Comparison of ENCODE assay signal across 22 cellular contexts in the genomic region with DNA sequence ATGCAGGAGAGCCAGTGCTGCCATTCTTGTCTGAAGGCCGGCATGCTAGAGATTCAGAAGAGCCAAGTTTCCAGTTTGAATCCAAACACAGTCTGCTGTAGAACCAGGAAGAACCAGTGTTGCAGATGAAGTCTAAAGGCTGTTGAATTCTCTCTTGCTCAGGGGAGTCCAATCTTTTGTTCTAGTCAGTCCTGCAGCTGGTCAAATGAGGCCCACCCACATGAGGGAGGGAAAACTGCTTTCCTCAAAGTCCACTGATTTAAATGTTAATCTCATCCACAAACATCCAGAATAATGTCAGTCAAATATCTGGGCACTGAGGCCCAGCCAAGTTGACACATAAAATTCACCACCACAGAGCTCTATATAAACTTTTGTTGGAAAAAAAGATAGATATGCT.
DNase-seq lines count a peak whose midpoint lies in the region; ATAC-seq, FAIRE-seq and TF ChIP-seq lines count a peak whose summit lies in the region.
"Had no signal": no experiment of that assay in that cellular context is flagged by ENCODE, and none has a peak within 500 bp of the region (broad histone marks: within the 10 kb centered on the region; RNA-seq: fewer than 3 reads in every experiment).

No MANE protein-coding gene starts in this region.

- TF ChIP-seq EP300 in HepG2 (IDR thresholded peaks at IDR 0.05; ENCODE audit: low read depth in 2 of 2, low read length in 2 of 2) (no peak), HepG2 (CRISPR knock-in tag; IDR thresholded peaks at IDR 0.05; ENCODE audit: borderline replicate concordance) (no peak)

- no peak for TF ChIP-seq RAD21 in HepG2 (CRISPR knock-in tag; IDR thresholded peaks at IDR 0.05)

- H2AFZ ChIP-seq in HepG2 (ENCODE audit: low read length), result no peak overlapping the region
- H2AFZ ChIP-seq: GM23338 had no signal

- TF ChIP-seq CTCF in cardiac muscle cell (IDR thresholded peaks at IDR 0.05; ENCODE audit: low read depth, low read length) (no peak), HepG2 (CRISPR knock-in tag; IDR thresholded peaks at IDR 0.05) (no peak), right lobe of liver (IDR thresholded peaks at IDR 0.05) (no peak), fibroblast of the aortic adventitia (IDR thresholded peaks at IDR 0.05; ENCODE audit: insufficient read depth, low read length) (no peak), tibial artery (IDR thresholded peaks at IDR 0.05) (no peak)

- no peaks in the 10 kb centered on the region for H3K9me3 ChIP-seq in cardiac muscle cell (ENCODE audit: low read depth)
- H3K9me3 ChIP-seq in HepG2 (ENCODE audit: low read length), result no peaks in the 10 kb centered on the region
- no peaks in the 10 kb centered on the region for H3K9me3 ChIP-seq in right lobe of liver
- no peaks in the 10 kb centered on the region for H3K9me3 ChIP-seq in tibial artery
- H3K9me3 ChIP-seq: A549 had no signal

- DNase-seq in cardiac muscle cell (ENCODE audit: low read depth in 1 of 2, low spot score in 1 of 2) (no peak), Right ventricle myocardium inferior (ENCODE audit: missing footprints) (no peak), HepG2 (ENCODE audit: low spot score) (peak; percentile 9), right lobe of liver (no peak), fibroblast of the aortic adventitia (ENCODE audit: low read depth) (peak; percentile 21), tibial artery (no peak), SIG-M5 treated with dmso at 0.1 percent for 504 hours (lab: John Stamatoyannopoulos, UW; ENCODE audit: unreplicated experiment) (no peak), amniotic stem cell (lab: John Stamatoyannopoulos, UW) (no peak)
- DNase-seq: AML-193; CD4-positive, alpha-beta T cell; DMS153; DMS79; GDM1; HCEC 1CT had no signal

- CTCF ChIA-PET in HepG2 (lab: Yijun Ruan, JAX; ENCODE audit: low intra/inter-chr PET ratio, low total read pairs), result no interaction called here

- peak overlapping the region; percentile 65 for H3K27ac ChIP-seq in cardiac muscle cell
- H3K27ac ChIP-seq in HepG2 (ENCODE audit: extremely low read length, insufficient read depth, low read length), result no peak overlapping the region
- no peak overlapping the region for H3K27ac ChIP-seq in right lobe of liver
- peak overlapping the region; percentile 59 to 77 for H3K27ac ChIP-seq in tibial artery
- H3K27ac ChIP-seq: 22Rv1, A549, C4-2B had no signal

- no TSS peak for BruUV-seq in HepG2 (replicated peaks; lab: Mats Ljungman, UMichigan)

- intact Hi-C loops in Right ventricle myocardium inferior (cut with DNase I), result no loop called here
- intact Hi-C loops in HepG2 (cut with micrococcal nuclease; ENCODE audit: unreplicated experiment), result no loop called here
- intact Hi-C loops in right lobe of liver (cut with DNase I), result no loop called here
- intact Hi-C loops in tibial artery (cut with DNase I; ENCODE audit: low total_unique reads), result no loop called here

- in situ Hi-C loops in HepG2 (cut with HindIII; ENCODE audit: extremely low pct_ligation_motif_present, low pct_unique_long_range_greater_than_20kb), result no loop called here

- no peak overlapping the region for H3K4me3 ChIP-seq in cardiac muscle cell
- H3K4me3 ChIP-seq in HepG2 (replicated peaks in 1 of 3; ENCODE audit: insufficient read depth in 1 of 3, low read depth in 2 of 3, low read length in 3 of 3), result no peak overlapping the region
- no peak overlapping the region for H3K4me3 ChIP-seq in right lobe of liver
- no peak overlapping the region for H3K4me3 ChIP-seq in fibroblast of the aortic adventitia (ENCODE audit: low read depth, low read length)
- H3K4me3 ChIP-seq in tibial artery, result no peak overlapping the region
- H3K4me3 ChIP-seq: A549, GM23338 had no signal

- WGBS in HepG2 (ENCODE audit: low lambda C conversion rate), result 70% methylated on average over 1 of the region's 1 CpG
- WGBS in right lobe of liver (ENCODE audit: insufficient coverage, low coverage, low lambda C conversion rate, missing lambda C conversion rate), result 86% methylated on average over 1 of the region's 1 CpG

- no peaks in the 10 kb centered on the region for H3K27me3 ChIP-seq in cardiac muscle cell
- H3K27me3 ChIP-seq in HepG2 (ENCODE audit: control insufficient read depth in 1 of 2, insufficient read depth in 2 of 2, low read length in 2 of 2), result no peaks in the 10 kb centered on the region
- H3K27me3 ChIP-seq in right lobe of liver, result no peaks in the 10 kb centered on the region
- no peaks in the 10 kb centered on the region for H3K27me3 ChIP-seq in tibial artery

- H3K4me1 ChIP-seq in cardiac muscle cell (ENCODE audit: low read depth), result peaks cover 19% of the 10 kb centered on the region
- peaks cover 37% of the 10 kb centered on the region for H3K4me1 ChIP-seq in HepG2 (ENCODE audit: insufficient read depth, low read length)
- H3K4me1 ChIP-seq in right lobe of liver, result no peaks in the 10 kb centered on the region
- peaks cover 0 to 51% (median 18%) of the 10 kb centered on the region in 4 donors for H3K4me1 ChIP-seq in tibial artery
- H3K4me1 ChIP-seq: A549 had no signal

- no peak for ATAC-seq in Right ventricle myocardium inferior
- no peak; the same call in 2 of the 3 replicates for ATAC-seq in HepG2
- no peak for ATAC-seq in right lobe of liver
- ATAC-seq: A549, GM23338 had no signal

- no peak overlapping the region for H3K9ac ChIP-seq in HepG2 (ENCODE audit: insufficient read depth, low read depth, low read length)

- no peaks in the 10 kb centered on the region for H3K79me2 ChIP-seq in HepG2 (ENCODE audit: insufficient read depth, low read length)

- H4K20me1 ChIP-seq in HepG2 (ENCODE audit: insufficient read depth, low read length), result no peaks in the 10 kb centered on the region

- no peak for TF ChIP-seq POLR2A in HepG2 (IDR thresholded peaks at IDR 0.05; ENCODE audit: insufficient read depth in 1 of 2, low read depth in 2 of 2, low read length in 2 of 2)
- TF ChIP-seq POLR2A in right lobe of liver (IDR thresholded peaks at IDR 0.05), result no peak

- no peak for FAIRE-seq in HepG2 (lab: Jason Lieb, UNC)
- FAIRE-seq: A549, GM12892, GM18507, H54, HTR-8/SVneo had no signal

- POLR2A ChIA-PET in HepG2 (lab: Yijun Ruan, JAX), result no interaction called here

- H3K36me3 ChIP-seq in cardiac muscle cell (no peaks in the 10 kb centered on the region), HepG2 (replicated peaks in 1 of 2; ENCODE audit: control insufficient read depth in 1 of 2, insufficient read depth in 2 of 2, low read length in 2 of 2) (peaks cover 3% of the 10 kb centered on the region in 2 experiments), right lobe of liver (no peaks in the 10 kb centered on the region), tibial artery (peaks cover 7 to 21% (median 18%) of the 10 kb centered on the region in 3 donors)

- no peak overlapping the region for H3K4me2 ChIP-seq in HepG2 (ENCODE audit: low read depth, low read length)
- H3K4me2 ChIP-seq: A549, GM23338 had no signal

TF ChIP-seq in HepG2, 621 proteins besides CTCF, POLR2A, EP300 and RAD21 (continues in another document):
- TF ChIP-seq ZNF160 (CRISPR knock-in tag; IDR thresholded peaks at IDR 0.05) (no peak), GABPB1 (CRISPR knock-in tag; IDR thresholded peaks at IDR 0.05) (no peak), TBP (CRISPR knock-in tag; IDR thresholded peaks at IDR 0.05) (no peak), ZNF496 (CRISPR knock-in tag; IDR thresholded peaks at IDR 0.05; ENCODE audit: insufficient replicate concordance) (no peak), NR2F6 (IDR thresholded peaks at IDR 0.05) (no peak), NR2F6 (CRISPR knock-in tag; IDR thresholded peaks at IDR 0.05) (no peak), EED (CRISPR knock-in tag; IDR thresholded peaks at IDR 0.05) (no peak), RBM39 (IDR thresholded peaks at IDR 0.05; ENCODE audit: low read depth, low read length, poor library complexity, severe bottlenecking) (no peak), KAT8 (CRISPR knock-in tag; IDR thresholded peaks at IDR 0.05) (no peak), ZFP37 (CRISPR knock-in tag; IDR thresholded peaks at IDR 0.05; ENCODE audit: borderline replicate concordance) (no peak), RNF2 (conservative IDR thresholded peaks at IDR 0.05; ENCODE audit: low read depth) (no peak), U2AF1 (optimal IDR thresholded peaks at IDR 0.05; ENCODE audit: low read depth, low read length) (no peak), MAF1 (CRISPR knock-in tag; IDR thresholded peaks at IDR 0.05; ENCODE audit: borderline replicate concordance) (no peak)
- TF ChIP-seq, protein P1, sequence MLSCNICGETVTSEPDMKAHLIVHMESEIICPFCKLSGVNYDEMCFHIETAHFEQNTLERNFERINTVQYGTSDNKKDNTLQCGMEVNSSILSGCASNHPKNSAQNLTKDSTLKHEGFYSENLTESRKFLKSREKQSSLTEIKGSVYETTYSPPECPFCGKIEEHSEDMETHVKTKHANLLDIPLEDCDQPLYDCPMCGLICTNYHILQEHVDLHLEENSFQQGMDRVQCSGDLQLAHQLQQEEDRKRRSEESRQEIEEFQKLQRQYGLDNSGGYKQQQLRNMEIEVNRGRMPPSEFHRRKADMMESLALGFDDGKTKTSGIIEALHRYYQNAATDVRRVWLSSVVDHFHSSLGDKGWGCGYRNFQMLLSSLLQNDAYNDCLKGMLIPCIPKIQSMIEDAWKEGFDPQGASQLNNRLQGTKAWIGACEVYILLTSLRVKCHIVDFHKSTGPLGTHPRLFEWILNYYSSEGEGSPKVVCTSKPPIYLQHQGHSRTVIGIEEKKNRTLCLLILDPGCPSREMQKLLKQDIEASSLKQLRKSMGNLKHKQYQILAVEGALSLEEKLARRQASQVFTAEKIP (CRISPR knock-in tag; IDR thresholded peaks at IDR 0.05; ENCODE audit: borderline replicate concordance), result no peak
- TF ChIP-seq, protein P2, sequence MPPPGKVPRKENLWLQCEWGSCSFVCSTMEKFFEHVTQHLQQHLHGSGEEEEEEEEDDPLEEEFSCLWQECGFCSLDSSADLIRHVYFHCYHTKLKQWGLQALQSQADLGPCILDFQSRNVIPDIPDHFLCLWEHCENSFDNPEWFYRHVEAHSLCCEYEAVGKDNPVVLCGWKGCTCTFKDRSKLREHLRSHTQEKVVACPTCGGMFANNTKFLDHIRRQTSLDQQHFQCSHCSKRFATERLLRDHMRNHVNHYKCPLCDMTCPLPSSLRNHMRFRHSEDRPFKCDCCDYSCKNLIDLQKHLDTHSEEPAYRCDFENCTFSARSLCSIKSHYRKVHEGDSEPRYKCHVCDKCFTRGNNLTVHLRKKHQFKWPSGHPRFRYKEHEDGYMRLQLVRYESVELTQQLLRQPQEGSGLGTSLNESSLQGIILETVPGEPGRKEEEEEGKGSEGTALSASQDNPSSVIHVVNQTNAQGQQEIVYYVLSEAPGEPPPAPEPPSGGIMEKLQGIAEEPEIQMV (CRISPR knock-in tag; IDR thresholded peaks at IDR 0.05; ENCODE audit: low read depth), result no peak

Comparison
In these comparisons a context has a peak if more than half of its experiments do, and no peak if none do; other contexts are left out.
1. DNase-seq: peak in HepG2 (single experiment) and fibroblast of the aortic adventitia (single experiment); none in cardiac muscle cell (0 of 2), Right ventricle myocardium inferior (single experiment), right lobe of liver (0 of 3), tibial artery (0 of 2), SIG-M5 treated with dmso at 0.1 percent for 504 hours (single experiment) and amniotic stem cell (single experiment).
2. H3K27ac ChIP-seq: peak in cardiac muscle cell (single experiment) and tibial artery (2 of 2); none in HepG2 (single experiment) and right lobe of liver (0 of 3).